ENCODE assay signal across 1 cellular context in genomic region chr12:68823711-68824110, GRCh38.
TF ChIP-seq lines count a peak whose summit lies in the region.

No MANE protein-coding gene starts in this region.

TF ChIP-seq in HepG2, 621 proteins besides CTCF, POLR2A, EP300 and RAD21:
- TF ChIP-seq ZSCAN31 (CRISPR knock-in tag; IDR thresholded peaks at IDR 0.05; ENCODE audit: low read depth) (no peak), POLR2G (IDR thresholded peaks at IDR 0.05; ENCODE audit: low read depth, low read length) (peak; percentile 20; the same call in 1 of the 2 replicates), TFAP4 (IDR thresholded peaks at IDR 0.05; ENCODE audit: borderline replicate concordance, low read depth) (no peak), HES4 (CRISPR knock-in tag; IDR thresholded peaks at IDR 0.05; ENCODE audit: borderline replicate concordance) (no peak), RBM22 (optimal IDR thresholded peaks at IDR 0.05; ENCODE audit: low read length) (peak; percentile 80), RBFOX2 (IDR thresholded peaks at IDR 0.05; ENCODE audit: low read depth, low read length) (0 out of 2 replicates have a peak, but pooled peaks have one; percentile 9), FOXP4 (CRISPR knock-in tag; IDR thresholded peaks at IDR 0.05) (no peak), GATAD1 (CRISPR knock-in tag; IDR thresholded peaks at IDR 0.05) (no peak), HCFC1 (IDR thresholded peaks at IDR 0.05; ENCODE audit: low read depth, low read length) (no peak), ZNF790 (CRISPR knock-in tag; IDR thresholded peaks at IDR 0.05; ENCODE audit: borderline replicate concordance) (no peak)
